10 cellular contexts compared by ENCODE assay signal in genomic region chr9:113687680-113688371, GRCh38.
DNase-seq lines count a peak whose midpoint lies in the region; ATAC-seq and TF ChIP-seq lines count a peak whose summit lies in the region.
"Had no signal": no experiment of that assay in that cellular context is flagged by ENCODE, and none has a peak within 500 bp of the region (broad histone marks: within the 10 kb centered on the region; RNA-seq: fewer than 3 reads in every experiment).

No MANE protein-coding gene starts in this region.

- no peak overlapping the region for H2BK5ac ChIP-seq in H9 (ENCODE audit: insufficient read length, low read length)

- WGBS in H9 (ENCODE audit: extremely low coverage, insufficient read length, low lambda C conversion rate), result no CpG with 5 or more reads among the region's 40 CpGs

- H3K9ac ChIP-seq in H9 (ENCODE audit: extremely low read depth, insufficient read length, low read length), result no peak overlapping the region
- peak overlapping the region; percentile 14 for H3K9ac ChIP-seq in iPS-18a (ENCODE audit: low read length)

- H3K79me1 ChIP-seq in H9 (ENCODE audit: insufficient read depth, low read depth, low read length, poor library complexity, severe bottlenecking), result no peaks in the 10 kb centered on the region

- no peak overlapping the region for H2BK20ac ChIP-seq in H9 (ENCODE audit: low read depth, low read length, poor library complexity, severe bottlenecking)

- H3K4me1 ChIP-seq in H9 (ENCODE audit: insufficient read depth, low read length) (no peaks in the 10 kb centered on the region; the same call in 1 of the 2 replicates), iPS-18a (ENCODE audit: control insufficient read depth, low read depth, low read length) (no peaks in the 10 kb centered on the region)

- H3K27ac Mint-ChIP-seq in H9, result no peak overlapping the region

- H3K4ac ChIP-seq in H9 (ENCODE audit: low read depth, low read length), result no peak overlapping the region

- H2BK12ac ChIP-seq in H9 (ENCODE audit: insufficient read length, low read depth, low read length), result peak overlapping the region; percentile 0

- no peaks in the 10 kb centered on the region for H3K36me3 Mint-ChIP-seq in H9 (ENCODE audit: insufficient read depth in 1 of 3, low read depth in 3 of 3)

- H4K91ac ChIP-seq in H9 (ENCODE audit: insufficient read length, low read depth, low read length), result no peak overlapping the region

- H3K4me3 Mint-ChIP-seq in H9, result peak overlapping the region; percentile 60 to 74
- H3K4me3 Mint-ChIP-seq: activated T-cell treated with anti-CD3 and anti-CD28 coated beads, Interleukin-2, amount 50 U/mL, for 4 hours; central memory CD8-positive, alpha-beta T cell had no signal

- H3K36me3 ChIP-seq in iPS-18a (ENCODE audit: control insufficient read depth, low read depth, low read length), result no peaks in the 10 kb centered on the region
- H3K36me3 ChIP-seq: gastroesophageal sphincter had no signal

- H2AFZ ChIP-seq in H9 (ENCODE audit: low read length), result peak overlapping the region; percentile 24

- no peak overlapping the region for H4K5ac ChIP-seq in H9 (ENCODE audit: insufficient read length, low read depth, low read length)

- H3K9me3 Mint-ChIP-seq in H9, result 0 out of 5 replicates have a peak, but pooled peaks cover 0 to 3% of the 10 kb centered on the region in 2 experiments
- H3K9me3 Mint-ChIP-seq: activated T-cell treated with anti-CD3 and anti-CD28 coated beads, Interleukin-2, amount 50 U/mL, for 4 hours; central memory CD8-positive, alpha-beta T cell had no signal

- H3K18ac ChIP-seq in H9 (ENCODE audit: insufficient read length, low read depth, low read length), result peak overlapping the region; percentile 46

- H3K9me3 ChIP-seq in H9 (ENCODE audit: control insufficient read depth, low read depth, low read length) (no peaks in the 10 kb centered on the region), iPS-18a (ENCODE audit: control insufficient read depth, low read depth, low read length) (no peaks in the 10 kb centered on the region)
- H3K9me3 ChIP-seq: gastroesophageal sphincter had no signal

- H3T11ph ChIP-seq in H9 (ENCODE audit: low read length), result no peak overlapping the region

- no peak for TF ChIP-seq CTCF in H9 (conservative IDR thresholded peaks at IDR 0.05)

- peak overlapping the region; percentile 66 for H3K4me3 ChIP-seq in iPS-18a (ENCODE audit: low read length)
- H3K4me3 ChIP-seq: gastroesophageal sphincter had no signal

- peak; percentile 39; the same call in 2 of the 3 replicates for ATAC-seq in SK-N-SH treated with all-trans-retinoic acid at 6 μM for 48 hours
- ATAC-seq in HG02973 (IDR thresholded peaks at IDR 0.05; ENCODE audit: unreplicated experiment), result no peak
- ATAC-seq: gastroesophageal sphincter had no signal

- peak overlapping the region; percentile 67 for H3K4me2 ChIP-seq in H9 (ENCODE audit: insufficient read depth, insufficient read length, low read length)

- H3K27ac ChIP-seq in H9 (ENCODE audit: insufficient read length, low read depth, low read length), result no peak overlapping the region
- H3K27ac ChIP-seq in iPS-18a (ENCODE audit: low read length), result no peak overlapping the region
- H3K27ac ChIP-seq: gastroesophageal sphincter had no signal

- no peak overlapping the region for H3K23ac ChIP-seq in H9 (ENCODE audit: insufficient read length, low read depth, low read length)

- no peak overlapping the region for H3K56ac ChIP-seq in H9 (ENCODE audit: insufficient read length, low read depth, low read length)

- peak overlapping the region; percentile 17 for H3K14ac ChIP-seq in H9 (ENCODE audit: insufficient read depth, low read length)

- H2BK120ac ChIP-seq in H9 (ENCODE audit: low read depth, low read length, poor library complexity, severe bottlenecking), result no peak overlapping the region

- peaks cover 72% of the 10 kb centered on the region for H3K27me3 Mint-ChIP-seq in H9 (ENCODE audit: low read depth)

- H4K8ac ChIP-seq in H9 (replicated peaks; ENCODE audit: insufficient read length, low read depth, low read length), result no peak overlapping the region

- H3K4me1 Mint-ChIP-seq in H9, result peaks cover 8 to 11% of the 10 kb centered on the region in 2 experiments

- H3K27me3 ChIP-seq in H9 (ENCODE audit: insufficient read depth, low read length) (peaks cover 22% of the 10 kb centered on the region; the same call in 1 of the 2 replicates), iPS-18a (ENCODE audit: control insufficient read depth, insufficient read depth, low read length) (peaks cover 45% of the 10 kb centered on the region)

- peaks cover 4% of the 10 kb centered on the region for H4K20me1 ChIP-seq in H9 (ENCODE audit: control insufficient read depth, insufficient read depth, insufficient read length)

- no peaks in the 10 kb centered on the region for H3K79me2 ChIP-seq in H9 (ENCODE audit: insufficient read depth, low read length)

- DNase-seq in H9 (no peak), retina (peak; percentile 53), NCI-H187 (lab: John Stamatoyannopoulos, UW) (no peak), NOMO-1 treated with dmso at 0.1 percent for 144 hours (lab: John Stamatoyannopoulos, UW; ENCODE audit: unreplicated experiment) (no peak)
- DNase-seq: activated T-cell treated with anti-CD3 and anti-CD28 coated beads, Interleukin-2, amount 50 U/mL, for 4 hours had no signal

- peaks cover 7% of the 10 kb centered on the region for H3K23me2 ChIP-seq in H9 (ENCODE audit: insufficient read length, low read depth, low read length, poor library complexity, severe bottlenecking)

- H2BK15ac ChIP-seq in H9 (ENCODE audit: low read depth, low read length), result no peak overlapping the region

- no peak overlapping the region for H2AK5ac ChIP-seq in H9 (ENCODE audit: insufficient read length, low read length)

TF ChIP-seq in SK-N-SH treated with all-trans-retinoic acid at 6 μM for 48 hours, 23 proteins besides CTCF, POLR2A, EP300 and RAD21:
- no peak for TF ChIP-seq ARNTL (CRISPR knock-in tag; IDR thresholded peaks at IDR 0.05; ENCODE audit: borderline replicate concordance, low read depth)
- no peak for TF ChIP-seq TOX (CRISPR knock-in tag; IDR thresholded peaks at IDR 0.05; ENCODE audit: borderline replicate concordance)
- TF ChIP-seq OSR1 (CRISPR knock-in tag; IDR thresholded peaks at IDR 0.05), result no peak
- TF ChIP-seq ZC3H10 (CRISPR knock-in tag; IDR thresholded peaks at IDR 0.05), result no peak
- TF ChIP-seq POU6F1 (CRISPR knock-in tag; IDR thresholded peaks at IDR 0.05; ENCODE audit: borderline replicate concordance, low read depth), result no peak
- no peak for TF ChIP-seq ZNF565 (CRISPR knock-in tag; conservative IDR thresholded peaks at IDR 0.05; ENCODE audit: low read depth)
- no peak for TF ChIP-seq RARB (CRISPR knock-in tag; IDR thresholded peaks at IDR 0.05)
- no peak for TF ChIP-seq ESRRG (CRISPR knock-in tag; IDR thresholded peaks at IDR 0.05)
